Comparison of ENCODE assay signal across 18 cellular contexts in the genomic region with DNA sequence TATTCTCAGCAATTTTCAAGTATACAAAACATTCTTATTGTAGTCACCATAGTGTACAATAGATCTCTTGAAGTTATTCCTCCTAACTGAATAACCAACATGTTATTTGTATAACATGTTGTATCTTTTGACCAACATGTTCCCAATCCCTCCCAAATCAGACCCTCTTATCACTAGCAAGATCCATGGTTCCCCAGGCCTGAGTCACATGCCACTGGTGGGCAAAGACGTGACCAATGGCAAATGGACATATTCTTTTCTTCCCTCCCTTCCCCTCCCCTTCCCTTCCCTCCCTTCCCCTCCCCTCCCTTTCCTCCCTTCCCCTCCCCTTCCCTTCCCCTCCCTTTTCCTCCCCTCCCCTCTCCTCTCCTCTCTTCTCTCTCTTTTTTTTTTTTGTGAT. TPM values are rescaled to one million over a fixed set of nuclear protein-coding genes. Genes with fewer than 3 reads are reported as not detected.
DNase-seq lines count a peak whose midpoint lies in the region; ATAC-seq, FAIRE-seq and TF ChIP-seq lines count a peak whose summit lies in the region.
"Had no signal": no experiment of that assay in that cellular context is flagged by ENCODE, and none has a peak within 500 bp of the region (broad histone marks: within the 10 kb centered on the region; RNA-seq: fewer than 3 reads in every experiment).

No MANE protein-coding gene starts in this region.

- CTCF ChIA-PET in A549 (lab: Yijun Ruan, JAX), result interaction anchor here (1.1 to 2.8 kb wide), 6 partner anchors 11 to 145 kb away, joined by 3 to 16 read pairs (median 6); no protein-coding TSS in a partner anchor

- H3K4me3 Mint-ChIP-seq in chondrocyte (ENCODE audit: unreplicated experiment) (no peak overlapping the region), nephron (no peak overlapping the region)
- H3K4me3 Mint-ChIP-seq: activated CD4-positive, alpha-beta T cell treated with anti-CD3 and anti-CD28 coated beads for 36 hours; CD4-positive, alpha-beta T cell; naive thymus-derived CD8-positive, alpha-beta T cell; stimulated activated naive B cell treated with anti-CD40 and anti-IgM and Interleukin-4, amounts not matched to agents 10 μg/mL and 1 μg/mL and 100 μg/mL, for 72 hours had no signal

- H3K27me3 ChIP-seq in heart left ventricle, result no peaks in the 10 kb centered on the region
- H3K27me3 ChIP-seq: gastrocnemius medialis had no signal

- no peak for FAIRE-seq in A549 (lab: Jason Lieb, UNC)
- FAIRE-seq: colon had no signal

- H3K9me3 Mint-ChIP-seq in chondrocyte (ENCODE audit: low read depth) (no peaks in the 10 kb centered on the region), nephron (no peaks in the 10 kb centered on the region)
- H3K9me3 Mint-ChIP-seq: CD4-positive, alpha-beta T cell; naive thymus-derived CD8-positive, alpha-beta T cell; stimulated activated naive B cell treated with anti-CD40 and anti-IgM and Interleukin-4, amounts not matched to agents 10 μg/mL and 1 μg/mL and 100 μg/mL, for 72 hours had no signal

- intact Hi-C loops in cardiac septum (cut with DNase I), result no loop called here
- intact Hi-C loops in heart left ventricle (cut with DNase I), result no loop called here

- 26% methylated on average over 1 of the region's 1 CpG for WGBS in A549 (ENCODE audit: missing lambda C conversion rate)
- 85 to 94% (median 86%) methylated on average over 1 of the region's 1 CpG for WGBS in heart left ventricle, 4 donors

- H3K9me3 ChIP-seq in A549 (no peaks in the 10 kb centered on the region), heart left ventricle (no peaks in the 10 kb centered on the region)
- H3K9me3 ChIP-seq: gastrocnemius medialis had no signal

- H3K4me2 ChIP-seq in A549, result peak overlapping the region; percentile 87

- H3K27ac ChIP-seq in A549, result peak overlapping the region; percentile 96 to 100
- no peak overlapping the region for H3K27ac ChIP-seq in heart left ventricle

- no peak for ATAC-seq in A549
- no peak for ATAC-seq in heart left ventricle
- no peak for ATAC-seq in GM21423 (IDR thresholded peaks at IDR 0.05; ENCODE audit: unreplicated experiment)
- ATAC-seq: activated CD4-positive, alpha-beta T cell treated with anti-CD3 and anti-CD28 coated beads for 36 hours; gastrocnemius medialis; naive thymus-derived CD8-positive, alpha-beta T cell; stimulated activated naive B cell treated with anti-CD40 and anti-IgM and Interleukin-4, amounts not matched to agents 10 μg/mL and 1 μg/mL and 100 μg/mL, for 72 hours had no signal

- TF ChIP-seq EP300 in A549 (IDR thresholded peaks at IDR 0.05), result no peak

- DNase-seq in A549 (ENCODE audit: low read depth in 1 of 2, low spot score in 1 of 2) (no peak), M059J (ENCODE audit: low read depth) (peak; percentile 59), chondrocyte (ENCODE audit: low spot score) (no peak), cardiac septum (ENCODE audit: low spot score) (no peak), heart left ventricle (no peak), GM19240 (ENCODE audit: insufficient read length, low spot score) (no peak)
- DNase-seq: activated CD4-positive, alpha-beta T cell treated with anti-CD3 and anti-CD28 coated beads for 36 hours; activated gamma-delta T cell; CD4-positive, alpha-beta T cell; DMS79; naive thymus-derived CD8-positive, alpha-beta T cell; NCI-H2029; stimulated activated CD4-positive, alpha-beta T cell treated with anti-CD3 and anti-CD28 coated beads, Interleukin-15, amount 100 ng/mL, for 24 hours; stimulated activated naive B cell treated with anti-CD40 and anti-IgM and Interleukin-4, amounts not matched to agents 10 μg/mL and 1 μg/mL and 100 μg/mL, for 72 hours had no signal

- H3K4me1 ChIP-seq in A549, result peaks cover 94% of the 10 kb centered on the region
- peaks cover 0 to 66% (median 46%) of the 10 kb centered on the region in 12 donors for H3K4me1 ChIP-seq in heart left ventricle

- H3K4me3 ChIP-seq in A549 (no peak overlapping the region), heart left ventricle (no peak overlapping the region)
- H3K4me3 ChIP-seq: gastrocnemius medialis had no signal

- TF ChIP-seq CTCF in A549 (IDR thresholded peaks at IDR 0.05) (no peak), chondrocyte (IDR thresholded peaks at IDR 0.05) (no peak), nephron (IDR thresholded peaks at IDR 0.05; ENCODE audit: unreplicated experiment in 3 of 3) (no peak), heart left ventricle (IDR thresholded peaks at IDR 0.05) (no peak)

- TF ChIP-seq POLR2A in A549 (IDR thresholded peaks at IDR 0.05; ENCODE audit: low read length) (no peak), heart left ventricle (IDR thresholded peaks at IDR 0.05) (no peak)

- peaks cover 98% of the 10 kb centered on the region for H3K4me1 Mint-ChIP-seq in chondrocyte (ENCODE audit: low read depth)
- H3K4me1 Mint-ChIP-seq in nephron, result peaks cover 70% of the 10 kb centered on the region
- H3K4me1 Mint-ChIP-seq: activated CD4-positive, alpha-beta T cell treated with anti-CD3 and anti-CD28 coated beads for 36 hours; naive thymus-derived CD8-positive, alpha-beta T cell; stimulated activated naive B cell treated with anti-CD40 and anti-IgM and Interleukin-4, amounts not matched to agents 10 μg/mL and 1 μg/mL and 100 μg/mL, for 72 hours had no signal

- POLR2A ChIA-PET in A549 (lab: Yijun Ruan, JAX), result interaction anchor here (1.2 to 2.9 kb wide), 6 partner anchors 11 to 46 kb away, joined by 3 to 27 read pairs (median 11); partner anchors contain the start of gene AMOTL2

- peak overlapping the region; percentile 97 for H3K27ac Mint-ChIP-seq in chondrocyte (ENCODE audit: unreplicated experiment)
- peak overlapping the region; percentile 14 to 43 (median 31) for H3K27ac Mint-ChIP-seq in nephron
- H3K27ac Mint-ChIP-seq: activated CD4-positive, alpha-beta T cell treated with anti-CD3 and anti-CD28 coated beads for 36 hours; CD4-positive, alpha-beta T cell; naive thymus-derived CD8-positive, alpha-beta T cell; stimulated activated naive B cell treated with anti-CD40 and anti-IgM and Interleukin-4, amounts not matched to agents 10 μg/mL and 1 μg/mL and 100 μg/mL, for 72 hours had no signal

- no peak for TF ChIP-seq RAD21 in A549 (conservative IDR thresholded peaks at IDR 0.05 in 1 of 2, IDR thresholded peaks at IDR 0.05 in 1 of 2)

- no peaks in the 10 kb centered on the region for H3K36me3 Mint-ChIP-seq in chondrocyte (ENCODE audit: low read depth)
- no peaks in the 10 kb centered on the region for H3K36me3 Mint-ChIP-seq in nephron (ENCODE audit: low read depth)
- H3K36me3 Mint-ChIP-seq: naive thymus-derived CD8-positive, alpha-beta T cell; stimulated activated naive B cell treated with anti-CD40 and anti-IgM and Interleukin-4, amounts not matched to agents 10 μg/mL and 1 μg/mL and 100 μg/mL, for 72 hours had no signal

- H3K27me3 Mint-ChIP-seq in chondrocyte (ENCODE audit: low read depth) (no peaks in the 10 kb centered on the region), nephron (ENCODE audit: low read depth) (no peaks in the 10 kb centered on the region)
- H3K27me3 Mint-ChIP-seq: CD4-positive, alpha-beta T cell had no signal

- H3K36me3 ChIP-seq in heart left ventricle, result no peaks in the 10 kb centered on the region
- H3K36me3 ChIP-seq: gastrocnemius medialis had no signal

TF ChIP-seq in A549, 52 proteins besides CTCF, POLR2A, EP300 and RAD21:
- TF ChIP-seq SREBF2 (IDR thresholded peaks at IDR 0.05), result no peak
- no peak for TF ChIP-seq PBX3 (IDR thresholded peaks at IDR 0.05)
- TF ChIP-seq ZC3H11A (IDR thresholded peaks at IDR 0.05), result no peak
- no peak for TF ChIP-seq TFCP2L1 (CRISPR knock-in tag; IDR thresholded peaks at IDR 0.05)
- TF ChIP-seq HEYL (CRISPR knock-in tag; IDR thresholded peaks at IDR 0.05), result no peak
- no peak for TF ChIP-seq REST (IDR thresholded peaks at IDR 0.05)

RNA-seq across cellular contexts. Expression of gene AMOTL2, which starts 45.4 kb away (rescaled TPM):
- polyA plus RNA-seq in A549 (2011; rRNA removed) (36.3 and 44.1 TPM in 2 replicates), A549 (2017; fragmentation: RNase III; extraction: RNeasy Plus Mini Kit Qiagen cat#74134 plus additional on column Dnase treatment) (40.7 to 49.4 TPM (median 41.1 TPM) in 3 replicates), heart left ventricle (10 to 100 TPM; 19.0 to 36.4 TPM)
- polyA plus RNA-seq in A549 (2012; cell fraction: cytosol; rRNA removed), result 70.4 and 95.3 TPM in 2 replicates
- 144 and 160 TPM in 2 replicates for polyA plus RNA-seq in A549 (2012; cell fraction: nucleus; rRNA removed)
- 48.6 and 69.1 TPM in 2 replicates for polyA minus RNA-seq in A549 (2011; rRNA and poly(A)+ RNA removed)
- 71.9 and 96.1 TPM in 2 replicates for total RNA-seq in M059J (2014; rRNA removed; shearing (Covaris generic))
- total RNA-seq in chondrocyte (145 to 259 TPM (median 256 TPM) in 3 replicates), cardiac septum (64.6 TPM), heart left ventricle (100 to 1,000 TPM in 1 of 9 donors, 10 to 100 TPM in 8; 26.0 to 109 (median 50.0) TPM)
- total RNA-seq: CD4-positive, alpha-beta T cell; naive thymus-derived CD8-positive, alpha-beta T cell had no signal
- polyA plus RNA-seq: naive thymus-derived CD8-positive, alpha-beta T cell had no signal

Comparison
In these comparisons a context has a peak if more than half of its experiments do, and no peak if none do; other contexts are left out.
1. H3K27ac ChIP-seq: peak in A549 (2 of 2); none in heart left ventricle (0 of 12).